In the genomic region with DNA sequence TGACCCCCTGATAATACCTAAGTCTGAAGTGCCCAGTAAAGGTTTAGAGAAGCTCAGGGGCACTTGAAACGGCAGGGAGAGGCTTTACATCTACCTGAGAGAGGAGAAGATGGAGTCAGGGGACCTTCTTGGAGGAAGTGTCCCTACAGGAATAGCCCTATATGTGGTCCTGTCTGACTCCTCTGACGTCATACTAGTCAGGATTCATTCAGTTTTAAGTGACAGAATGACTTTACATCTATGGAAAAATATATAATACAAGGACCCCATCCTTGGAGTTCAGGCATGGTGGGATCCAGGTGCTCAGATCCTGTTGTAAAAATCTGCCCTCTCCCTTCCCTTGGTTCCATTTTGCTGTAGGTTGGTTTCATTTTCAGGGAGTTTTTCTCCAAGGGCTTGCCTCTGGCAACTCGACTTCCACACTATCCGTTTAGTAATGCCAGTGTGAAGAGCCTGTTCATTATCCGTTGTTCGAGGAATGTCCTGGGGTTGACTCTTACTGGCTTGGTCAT, we compare ENCODE assay signal across 21 cellular contexts.
"Had no signal": no experiment of that assay in that cellular context is flagged by ENCODE, and none has a peak within 500 bp of the region (broad histone marks: within the 10 kb centered on the region; RNA-seq: fewer than 3 reads in every experiment).

No MANE protein-coding gene starts in this region.

- H3K4me2 ChIP-seq: hepatocyte had no signal

- H3K4me1 ChIP-seq: foreskin keratinocyte, heart left ventricle, left ventricle myocardium inferior, lower lobe of right lung had no signal

- H3K9me3 ChIP-seq: esophagus muscularis mucosa, gastroesophageal sphincter, heart left ventricle, lower lobe of right lung had no signal

- DNase-seq: dermis blood vessel endothelial cell; dorsolateral prefrontal cortex; effector CD4-positive, alpha-beta T cell; effector memory CD4-positive, alpha-beta T cell; foreskin keratinocyte; heart left ventricle; hypothalamus; immature natural killer cell; islet precursor cell; kidney; kidney glomerular epithelial cell; left colon; left ventricle myocardium inferior; lower lobe of right lung; mesenchymal stem cell; midbrain had no signal

- H3K4me3 ChIP-seq: coronary artery, dorsolateral prefrontal cortex, esophagus muscularis mucosa, gastroesophageal sphincter, heart left ventricle, hepatocyte, left ventricle myocardium inferior, lower lobe of right lung had no signal

- H3K79me2 ChIP-seq: hepatocyte had no signal

- H3K27ac ChIP-seq: coronary artery, dorsolateral prefrontal cortex, esophagus muscularis mucosa, foreskin keratinocyte, gastroesophageal sphincter, heart left ventricle, hepatocyte, left ventricle myocardium inferior, lower lobe of right lung had no signal

- ATAC-seq: foreskin keratinocyte, gastroesophageal sphincter, heart left ventricle, left colon, left lobe of liver, lower lobe of right lung had no signal

- H2AFZ ChIP-seq: hepatocyte had no signal

- H3K27me3 ChIP-seq: foreskin keratinocyte, gastroesophageal sphincter, hepatocyte had no signal

- H3K36me3 ChIP-seq: esophagus muscularis mucosa, gastroesophageal sphincter, heart left ventricle, left ventricle myocardium inferior, lower lobe of right lung had no signal
